In genomic region chr21:42892582-42892930, GRCh38 we compare ENCODE assay signal across 8 cellular contexts. TPM values are rescaled to one million over a fixed set of nuclear protein-coding genes. Genes with fewer than 3 reads are reported as not detected.
A peak's percentile ranks its signal among the peaks of the same experiment; 100 is the strongest.
DNase-seq lines count a peak whose midpoint lies in the region; ATAC-seq and TF ChIP-seq lines count a peak whose summit lies in the region.

No MANE protein-coding gene starts in this region.

- H3K36me3 ChIP-seq in HEK293 (ENCODE audit: control insufficient read depth in 2 of 2, insufficient read depth in 1 of 2, low read length in 2 of 2), result peaks cover 16 to 26% of the 10 kb centered on the region in 2 experiments

- H3K4me3 ChIP-seq in AG10803 (ENCODE audit: low read length) (peak overlapping the region; percentile 77), HEK293 (ENCODE audit: low read depth, low read length) (peak overlapping the region; percentile 39), iPS-18c (ENCODE audit: insufficient read depth, low read depth, low read length) (peak overlapping the region; percentile 97)

- peak overlapping the region; percentile 80 for H3K27ac ChIP-seq in HEK293 (ENCODE audit: extremely low read depth, low read depth, low read length)

- H3K4me1 Mint-ChIP-seq in activated T-helper 17 cell treated with anti-CD3 and anti-CD28 coated beads, Interleukin-2, amount 50 U/mL, for 72 hours, result peaks cover 4% of the 10 kb centered on the region
- H3K4me1 Mint-ChIP-seq in stimulated activated naive CD8-positive, alpha-beta T cell treated with anti-CD3 and anti-CD28 coated beads, Interleukin-15, Interleukin-2, amounts not matched to agents 100 ng/mL and 50 ng/mL, for 24 hours (ENCODE audit: low read depth), result peaks cover 17% of the 10 kb centered on the region

- H3K9me3 ChIP-seq in HEK293 (ENCODE audit: control insufficient read depth, insufficient read depth, low read depth, low read length) (no peaks in the 10 kb centered on the region), iPS-18c (ENCODE audit: control insufficient read depth, insufficient read depth, low read length) (no peaks in the 10 kb centered on the region)

- TF ChIP-seq CTCF in AG10803 (conservative IDR thresholded peaks at IDR 0.05; ENCODE audit: low read length) (no peak), HEK293 (tag by site-specific recombination; IDR thresholded peaks at IDR 0.05) (no peak)

- H3K27ac Mint-ChIP-seq in activated T-helper 17 cell treated with anti-CD3 and anti-CD28 coated beads, Interleukin-2, amount 50 U/mL, for 72 hours, result peak overlapping the region; percentile 97
- peak overlapping the region; percentile 89 for H3K27ac Mint-ChIP-seq in stimulated activated naive CD8-positive, alpha-beta T cell treated with anti-CD3 and anti-CD28 coated beads, Interleukin-15, Interleukin-2, amounts not matched to agents 100 ng/mL and 50 ng/mL, for 24 hours

- H3K4me3 Mint-ChIP-seq in activated T-helper 17 cell treated with anti-CD3 and anti-CD28 coated beads, Interleukin-2, amount 50 U/mL, for 72 hours, result peak overlapping the region; percentile 95
- H3K4me3 Mint-ChIP-seq in stimulated activated naive CD8-positive, alpha-beta T cell treated with anti-CD3 and anti-CD28 coated beads, Interleukin-15, Interleukin-2, amounts not matched to agents 100 ng/mL and 50 ng/mL, for 24 hours, result peak overlapping the region; percentile 89

- peaks cover 3% of the 10 kb centered on the region; the same call in 1 of the 2 replicates for H3K4me1 ChIP-seq in HEK293 (ENCODE audit: control insufficient read depth, insufficient read depth, low read length)

- H3K9me3 Mint-ChIP-seq in activated T-helper 17 cell treated with anti-CD3 and anti-CD28 coated beads, Interleukin-2, amount 50 U/mL, for 72 hours, result no peaks in the 10 kb centered on the region
- no peaks in the 10 kb centered on the region for H3K9me3 Mint-ChIP-seq in stimulated activated naive CD8-positive, alpha-beta T cell treated with anti-CD3 and anti-CD28 coated beads, Interleukin-15, Interleukin-2, amounts not matched to agents 100 ng/mL and 50 ng/mL, for 24 hours

- POLR2A ChIA-PET in HEK293 (lab: Yijun Ruan, JAX), result interaction anchor here (0.7 to 2.6 kb wide), 13 partner anchors 8 to 379 kb away, joined by 3 to 23 read pairs (median 4); partner anchors contain the start of genes PKNOX1 and SLC37A1

- DNase-seq in AG10803 (ENCODE audit: low read depth) (no peak), GOT3 (lab: John Stamatoyannopoulos, UW) (no peak)

- CTCF ChIA-PET in HEK293 (lab: Yijun Ruan, JAX), result interaction anchor here (0.5 to 0.8 kb wide), 3 partner anchors 127 to 285 kb away, joined by 3 to 4 read pairs (median 3); no protein-coding TSS in a partner anchor

- H3K27me3 Mint-ChIP-seq in activated T-helper 17 cell treated with anti-CD3 and anti-CD28 coated beads, Interleukin-2, amount 50 U/mL, for 72 hours, result no peaks in the 10 kb centered on the region
- H3K27me3 Mint-ChIP-seq in stimulated activated naive CD8-positive, alpha-beta T cell treated with anti-CD3 and anti-CD28 coated beads, Interleukin-15, Interleukin-2, amounts not matched to agents 100 ng/mL and 50 ng/mL, for 24 hours, result no peaks in the 10 kb centered on the region

- no peak for ATAC-seq in activated T-helper 17 cell treated with anti-CD3 and anti-CD28 coated beads, Interleukin-2, amount 50 U/mL, for 72 hours (replicated peaks)
- ATAC-seq in HG03469 (IDR thresholded peaks at IDR 0.05; ENCODE audit: unreplicated experiment) (no peak), HG03521 (IDR thresholded peaks at IDR 0.05; ENCODE audit: unreplicated experiment) (no peak)

- peaks cover 24% of the 10 kb centered on the region for H3K36me3 Mint-ChIP-seq in activated T-helper 17 cell treated with anti-CD3 and anti-CD28 coated beads, Interleukin-2, amount 50 U/mL, for 72 hours (ENCODE audit: low read depth)
- H3K36me3 Mint-ChIP-seq in stimulated activated naive CD8-positive, alpha-beta T cell treated with anti-CD3 and anti-CD28 coated beads, Interleukin-15, Interleukin-2, amounts not matched to agents 100 ng/mL and 50 ng/mL, for 24 hours (ENCODE audit: low read depth), result peaks cover 13% of the 10 kb centered on the region

TF ChIP-seq in HEK293, 187 proteins besides CTCF, POLR2A, EP300 and RAD21 (continues in another document):
- TF ChIP-seq GFI1B (tag by site-specific recombination; IDR thresholded peaks at IDR 0.05) (no peak), ZNF24 (tag by site-specific recombination; IDR thresholded peaks at IDR 0.05) (peak; percentile 54; the same call in 1 of the 2 replicates), PRDM4 (tag by site-specific recombination; IDR thresholded peaks at IDR 0.05) (no peak; the same call in 1 of the 2 replicates), ZNF2 (tag by site-specific recombination; IDR thresholded peaks at IDR 0.05) (0 out of 2 replicates have a peak, but pooled peaks have one; percentile 44), ZNF280C (tag by site-specific recombination; IDR thresholded peaks at IDR 0.05) (no peak), ZNF155 (tag by site-specific recombination; IDR thresholded peaks at IDR 0.05) (no peak), ZNF639 (tag by site-specific recombination; IDR thresholded peaks at IDR 0.05) (0 out of 2 replicates have a peak, but pooled peaks have one; percentile 22), ZNF184 (tag by site-specific recombination; IDR thresholded peaks at IDR 0.05) (no peak), ZBTB21 (tag by site-specific recombination; IDR thresholded peaks at IDR 0.05) (peak; percentile 62; the same call in 1 of the 2 replicates)
- TF ChIP-seq, protein P1, sequence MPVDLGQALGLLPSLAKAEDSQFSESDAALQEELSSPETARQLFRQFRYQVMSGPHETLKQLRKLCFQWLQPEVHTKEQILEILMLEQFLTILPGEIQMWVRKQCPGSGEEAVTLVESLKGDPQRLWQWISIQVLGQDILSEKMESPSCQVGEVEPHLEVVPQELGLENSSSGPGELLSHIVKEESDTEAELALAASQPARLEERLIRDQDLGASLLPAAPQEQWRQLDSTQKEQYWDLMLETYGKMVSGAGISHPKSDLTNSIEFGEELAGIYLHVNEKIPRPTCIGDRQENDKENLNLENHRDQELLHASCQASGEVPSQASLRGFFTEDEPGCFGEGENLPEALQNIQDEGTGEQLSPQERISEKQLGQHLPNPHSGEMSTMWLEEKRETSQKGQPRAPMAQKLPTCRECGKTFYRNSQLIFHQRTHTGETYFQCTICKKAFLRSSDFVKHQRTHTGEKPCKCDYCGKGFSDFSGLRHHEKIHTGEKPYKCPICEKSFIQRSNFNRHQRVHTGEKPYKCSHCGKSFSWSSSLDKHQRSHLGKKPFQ (tag by site-specific recombination; IDR thresholded peaks at IDR 0.05), result no peak

RNA-seq across cellular contexts. Expression of gene NDUFV3, which starts 0.6 kb away (rescaled TPM):
- total RNA-seq in activated T-helper 17 cell treated with anti-CD3 and anti-CD28 coated beads, Interleukin-2, amount 50 U/mL, for 72 hours, result 10 to 100 TPM; 18.8 to 30.6 TPM

RNA-seq across cellular contexts. Expression of gene WDR4, which starts 13.2 kb away (rescaled TPM):
- total RNA-seq in activated T-helper 17 cell treated with anti-CD3 and anti-CD28 coated beads, Interleukin-2, amount 50 U/mL, for 72 hours, result 10 to 100 TPM; 20.1 to 52.0 TPM

RNA-seq across cellular contexts. Expression of gene ERVH48-1, which starts 32.9 kb away (rescaled TPM):
- total RNA-seq in activated T-helper 17 cell treated with anti-CD3 and anti-CD28 coated beads, Interleukin-2, amount 50 U/mL, for 72 hours, result under 1 TPM; 0.13 to 0.29 TPM

Comparison
In these comparisons a context has a peak if more than half of its experiments do, and no peak if none do; other contexts are left out.
1. H3K4me3 ChIP-seq: peak in every context shown above with its lines; median percentile 97 in iPS-18c; 77 in AG10803; 39 in HEK293.